ENCODE assay signal across 24 cellular contexts in genomic region chr10:348456-348855, GRCh38.
"Had no signal": no experiment of that assay in that cellular context is flagged by ENCODE, and none has a peak within 500 bp of the region (broad histone marks: within the 10 kb centered on the region; RNA-seq: fewer than 3 reads in every experiment).

No MANE protein-coding gene starts in this region.

- H3K4me3 Mint-ChIP-seq: activated B cell treated with CpG ODN at 0.5 μM for 24 hours; activated CD4-positive, alpha-beta T cell treated with anti-CD3 and anti-CD28 coated beads, Interleukin-2, amount 10 ng/mL, durations not matched to agents 24 days and 14 days; activated naive CD4-positive, alpha-beta T cell treated with anti-CD3 and anti-CD28 coated beads for 36 hours; activated naive CD8-positive, alpha-beta T cell; activated T-cell treated with anti-CD3 and anti-CD28 coated beads, Interleukin-2, amount 50 U/mL, for 24 hours; activated T-helper 1 cell treated with anti-CD3 and anti-CD28 coated beads, Interleukin-12 subunit alpha, Interleukin-12 subunit beta, Interleukin-2, Interleukin-4 antibody, amounts not matched to agents 30 ng/mL and 10 ng/mL and 1 ng/mL, durations not matched to agents 14 hours and 24 hours and 36 hours; T-helper 1 cell treated with Interleukin-12 subunit alpha and Interleukin-12 subunit beta and Interleukin-4 antibody, amounts not matched to agents 30 μg/mL and 1 μg/mL, for 36 hours had no signal

- H3K27ac Mint-ChIP-seq: activated B cell treated with CpG ODN at 0.5 μM for 24 hours; activated CD4-positive, alpha-beta T cell treated with anti-CD3 and anti-CD28 coated beads, Interleukin-2, amount 10 ng/mL, durations not matched to agents 24 days and 14 days; activated naive CD4-positive, alpha-beta T cell treated with anti-CD3 and anti-CD28 coated beads for 36 hours; activated naive CD8-positive, alpha-beta T cell; activated T-cell treated with anti-CD3 and anti-CD28 coated beads, Interleukin-2, amount 50 U/mL, for 24 hours; activated T-helper 1 cell treated with anti-CD3 and anti-CD28 coated beads, Interleukin-12 subunit alpha, Interleukin-12 subunit beta, Interleukin-2, Interleukin-4 antibody, amounts not matched to agents 30 ng/mL and 10 ng/mL and 1 ng/mL, durations not matched to agents 14 hours and 24 hours and 36 hours; T-helper 1 cell treated with Interleukin-12 subunit alpha and Interleukin-12 subunit beta and Interleukin-4 antibody, amounts not matched to agents 30 μg/mL and 1 μg/mL, for 36 hours had no signal

- H3K9me3 Mint-ChIP-seq: activated B cell treated with CpG ODN at 0.5 μM for 24 hours; activated CD4-positive, alpha-beta T cell treated with anti-CD3 and anti-CD28 coated beads, Interleukin-2, amount 10 ng/mL, durations not matched to agents 24 days and 14 days; activated naive CD4-positive, alpha-beta T cell treated with anti-CD3 and anti-CD28 coated beads for 36 hours; activated T-cell treated with anti-CD3 and anti-CD28 coated beads, Interleukin-2, amount 50 U/mL, for 24 hours; activated T-helper 1 cell treated with anti-CD3 and anti-CD28 coated beads, Interleukin-12 subunit alpha, Interleukin-12 subunit beta, Interleukin-2, Interleukin-4 antibody, amounts not matched to agents 30 ng/mL and 10 ng/mL and 1 ng/mL, durations not matched to agents 14 hours and 24 hours and 36 hours had no signal

- H3K4me1 Mint-ChIP-seq: activated B cell treated with CpG ODN at 0.5 μM for 24 hours had no signal

- H3K27ac ChIP-seq: brain microvascular endothelial cell, cardiac muscle cell had no signal

- H3K27me3 Mint-ChIP-seq: activated B cell treated with CpG ODN at 0.5 μM for 24 hours; activated CD4-positive, alpha-beta T cell treated with anti-CD3 and anti-CD28 coated beads, Interleukin-2, amount 10 ng/mL, durations not matched to agents 24 days and 14 days; activated naive CD8-positive, alpha-beta T cell; activated T-cell treated with anti-CD3 and anti-CD28 coated beads, Interleukin-2, amount 50 U/mL, for 24 hours had no signal

- H3K36me3 Mint-ChIP-seq: activated naive CD8-positive, alpha-beta T cell had no signal

- H3K27me3 ChIP-seq: brain microvascular endothelial cell, cardiac muscle cell had no signal

- DNase-seq: activated B cell treated with CpG ODN at 0.5 μM for 24 hours; activated CD4-positive, alpha-beta T cell treated with anti-CD3 and anti-CD28 coated beads for 1 hour; activated CD4-positive, alpha-beta T cell treated with anti-CD3 and anti-CD28 coated beads, Interleukin-2, amount 10 ng/mL, durations not matched to agents 24 days and 14 days; activated CD4-positive, alpha-beta T cell treated with anti-CD3 and anti-CD28 coated beads, Interleukin-2, amount 50 U/mL, for 48 hours; activated gamma-delta T cell; activated naive CD4-positive, alpha-beta T cell treated with anti-CD3 and anti-CD28 coated beads for 36 hours; activated T-cell treated with anti-CD3 and anti-CD28 coated beads, Interleukin-2, amount 50 U/mL, for 24 hours; brain microvascular endothelial cell; cerebellar nuclear complex; Kasumi-1; KBM-7; NCI-H1048; NCI-H146; NCI-H187 treated with DMSO at 0.1 percent for 48 hours; NCI-H2081 treated with DMSO at 0.1 percent for 48 hours; NCI-H446; NCI-H524; PC-3; SHP77 treated with DMSO at 0.1 percent for 48 hours; T1000 had no signal

- ATAC-seq: PC-3 had no signal

- H3K4me3 ChIP-seq: cardiac muscle cell had no signal
